ENCODE assay signal across 23 cellular contexts in the genomic region with DNA sequence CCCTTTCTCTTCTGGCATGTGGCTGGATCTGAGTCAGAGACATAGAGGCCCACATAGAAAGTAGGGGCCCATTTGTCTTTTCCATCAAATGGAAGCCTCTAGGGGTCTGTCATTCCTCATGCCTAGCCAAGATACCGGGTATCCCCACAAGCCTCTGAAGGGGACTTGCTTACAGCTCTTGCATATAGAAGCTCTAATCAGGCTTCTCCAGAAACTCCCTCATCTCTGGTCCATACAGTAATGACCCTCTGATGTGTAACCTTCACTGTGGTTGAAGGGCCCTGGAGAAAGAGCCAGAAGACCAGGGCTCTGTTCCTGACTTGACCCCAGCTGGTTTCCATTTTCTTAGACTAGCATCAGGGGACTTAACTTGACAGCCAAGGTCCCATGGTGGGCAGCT.
"Had no signal": no experiment of that assay in that cellular context is flagged by ENCODE, and none has a peak within 500 bp of the region (broad histone marks: within the 10 kb centered on the region; RNA-seq: fewer than 3 reads in every experiment).

No MANE protein-coding gene starts in this region.

- H3K27me3 ChIP-seq: SJSA1 had no signal

- H3K36me3 ChIP-seq: SJSA1 had no signal

- H3K4me2 ChIP-seq: KMS-11 had no signal

- H3K4me3 ChIP-seq: SJSA1, SK-N-MC had no signal

- H3K9ac ChIP-seq: KMS-11 had no signal

- H3K9me3 ChIP-seq: SJSA1 had no signal

- H3K27ac ChIP-seq: KMS-11, SJSA1, SK-N-MC had no signal

- DNase-seq: IMR-90, Kasumi-1, MM.1S, MV-4-11, NCI-H1048, NCI-H1105, NCI-H1436 treated with DMSO at 0.1 percent for 48 hours, NCI-H1694, NCI-H187 treated with DMSO at 0.1 percent for 48 hours, NCI-H2029 treated with DMSO at 0.1 percent for 48 hours, NCI-H2171, NCI-H226, NCI-H446, NCI-H510A, NCI-H524 treated with DMSO at 0.1 percent for 48 hours, NCI-H69, NCI-H774, Right ventricle myocardium superior, RPMI8226, SIG-M5 had no signal

- H3K4me1 ChIP-seq: SJSA1 had no signal
